Comparison of ENCODE assay signal across 8 cellular contexts in genomic region chr4:183505556-183506388, GRCh38. TPM values are rescaled to one million over a fixed set of nuclear protein-coding genes. Genes with fewer than 3 reads are reported as not detected.
DNase-seq lines count a peak whose midpoint lies in the region; ATAC-seq, FAIRE-seq and TF ChIP-seq lines count a peak whose summit lies in the region.

No MANE protein-coding gene starts in this region.

- no peak for TF ChIP-seq CTCF in left ventricle myocardium inferior (IDR thresholded peaks at IDR 0.05; ENCODE audit: borderline replicate concordance)
- peak; percentile 4 for TF ChIP-seq CTCF in upper lobe of right lung (IDR thresholded peaks at IDR 0.05)

- H3K27me3 ChIP-seq in left ventricle myocardium inferior (ENCODE audit: low read depth) = no peaks in the 10 kb centered on the region
- no peaks in the 10 kb centered on the region for H3K27me3 ChIP-seq in upper lobe of right lung

- intact Hi-C loops in left ventricle myocardium inferior (cut with micrococcal nuclease) = no loop called here
- intact Hi-C loops in posterior vena cava (cut with DNase I) = loop anchor here in 1 of 2 donors (10.0 kb wide), 1 partner anchor 61 kb away; the partner anchor contains the start of gene CDKN2AIP
- intact Hi-C loops in upper lobe of right lung (cut with DNase I) = no loop called here

- H3K4me3 ChIP-seq in left ventricle myocardium inferior (peak overlapping the region; percentile 97), upper lobe of right lung (peak overlapping the region; percentile 100)

- FAIRE-seq in GM12892 (lab: Jason Lieb, UNC) = peak; percentile 97

- H3K36me3 ChIP-seq in left ventricle myocardium inferior = peaks cover 7% of the 10 kb centered on the region
- H3K36me3 ChIP-seq in upper lobe of right lung = peaks cover 4% of the 10 kb centered on the region

- peak; percentile 84 for TF ChIP-seq POLR2A in GM12892 (IDR thresholded peaks at IDR 0.05; ENCODE audit: low read depth, low read length)

- no peaks in the 10 kb centered on the region for H3K9me3 ChIP-seq in left ventricle myocardium inferior (replicated peaks)
- no peaks in the 10 kb centered on the region for H3K9me3 ChIP-seq in upper lobe of right lung

- DNase-seq in GM12892 (ENCODE audit: insufficient read length) (peak; percentile 64), NCI-H1048 (lab: John Stamatoyannopoulos, UW) (peak; percentile 52), T-helper 1 cell (peak; percentile 71 to 87 (median 83)), amniotic stem cell (lab: John Stamatoyannopoulos, UW) (peak; percentile 73), left ventricle myocardium inferior (peak; percentile 87), posterior vena cava (ENCODE audit: low spot score) (peak; percentile 96), upper lobe of right lung (peak; percentile 94)

- ATAC-seq in HG02610 (IDR thresholded peaks at IDR 0.05; ENCODE audit: unreplicated experiment) = peak; percentile 51
- peak; percentile 67 for ATAC-seq in upper lobe of right lung

- H3K27ac ChIP-seq in left ventricle myocardium inferior (replicated peaks) (peak overlapping the region; percentile 97), upper lobe of right lung (peak overlapping the region; percentile 99)

- H3K4me1 ChIP-seq in left ventricle myocardium inferior (peaks cover 41% of the 10 kb centered on the region), upper lobe of right lung (peaks cover 31% of the 10 kb centered on the region)

RNA-seq across cellular contexts. Expression of gene ING2, which starts 0.9 kb away (rescaled TPM):
- polyA plus RNA-seq in GM12892 (2012; ENCODE audit: missing spikeins) = 15.9 TPM
- total RNA-seq in left ventricle myocardium inferior (5.9 TPM), posterior vena cava (10 to 100 TPM in 1 of 2 donors, 1 to 10 TPM in 1; 9.2 to 11.8 TPM), upper lobe of right lung (8.7 TPM)

Comparison
In these comparisons a context has a peak if more than half of its experiments do, and no peak if none do; other contexts are left out.
1. Peak in every context shown above with its lines: DNase-seq, ATAC-seq, H3K4me3 ChIP-seq and H3K27ac ChIP-seq.